Comparison of ENCODE assay signal across 1 cellular context in the genomic region with DNA sequence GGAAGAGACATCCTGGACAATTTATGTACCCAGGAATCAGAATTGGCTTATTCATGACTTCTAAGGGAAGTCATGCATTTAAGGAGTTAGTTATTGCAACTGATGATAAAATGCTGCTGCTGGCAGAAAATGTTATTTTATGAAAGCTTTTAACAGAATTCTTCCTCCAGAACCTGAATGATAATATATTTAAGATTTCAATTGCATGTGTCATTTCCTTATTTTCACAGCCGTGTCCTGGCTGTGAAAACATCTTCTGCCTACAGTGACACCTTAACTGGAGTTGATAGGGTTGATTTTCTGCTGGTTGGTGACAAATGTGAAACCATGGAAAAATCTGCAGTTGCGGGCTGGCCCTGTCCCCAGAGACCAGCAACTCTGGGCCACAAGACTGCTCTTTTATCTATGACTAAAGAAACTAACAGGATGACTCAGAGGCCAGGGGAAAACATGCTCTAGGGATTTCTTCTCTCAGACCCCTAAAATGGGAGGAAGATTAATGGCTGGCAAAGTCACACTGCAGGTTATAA.
TF ChIP-seq lines count a peak whose summit lies in the region.

No MANE protein-coding gene starts in this region.

TF ChIP-seq in HEK293, 187 proteins besides CTCF, POLR2A, EP300 and RAD21 (continued from another document and continues in another):
- TF ChIP-seq, protein P1, sequence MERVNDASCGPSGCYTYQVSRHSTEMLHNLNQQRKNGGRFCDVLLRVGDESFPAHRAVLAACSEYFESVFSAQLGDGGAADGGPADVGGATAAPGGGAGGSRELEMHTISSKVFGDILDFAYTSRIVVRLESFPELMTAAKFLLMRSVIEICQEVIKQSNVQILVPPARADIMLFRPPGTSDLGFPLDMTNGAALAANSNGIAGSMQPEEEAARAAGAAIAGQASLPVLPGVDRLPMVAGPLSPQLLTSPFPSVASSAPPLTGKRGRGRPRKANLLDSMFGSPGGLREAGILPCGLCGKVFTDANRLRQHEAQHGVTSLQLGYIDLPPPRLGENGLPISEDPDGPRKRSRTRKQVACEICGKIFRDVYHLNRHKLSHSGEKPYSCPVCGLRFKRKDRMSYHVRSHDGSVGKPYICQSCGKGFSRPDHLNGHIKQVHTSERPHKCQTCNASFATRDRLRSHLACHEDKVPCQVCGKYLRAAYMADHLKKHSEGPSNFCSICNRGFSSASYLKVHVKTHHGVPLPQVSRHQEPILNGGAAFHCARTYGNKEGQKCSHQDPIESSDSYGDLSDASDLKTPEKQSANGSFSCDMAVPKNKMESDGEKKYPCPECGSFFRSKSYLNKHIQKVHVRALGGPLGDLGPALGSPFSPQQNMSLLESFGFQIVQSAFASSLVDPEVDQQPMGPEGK (tag by site-specific recombination; IDR thresholded peaks at IDR 0.05): no peak
- TF ChIP-seq ZFP3 (tag by site-specific recombination; IDR thresholded peaks at IDR 0.05; ENCODE audit: low read depth): no peak
- no peak for TF ChIP-seq ZNF292 (tag by site-specific recombination; IDR thresholded peaks at IDR 0.05; ENCODE audit: borderline replicate concordance, low read depth)
- TF ChIP-seq, protein P2, sequence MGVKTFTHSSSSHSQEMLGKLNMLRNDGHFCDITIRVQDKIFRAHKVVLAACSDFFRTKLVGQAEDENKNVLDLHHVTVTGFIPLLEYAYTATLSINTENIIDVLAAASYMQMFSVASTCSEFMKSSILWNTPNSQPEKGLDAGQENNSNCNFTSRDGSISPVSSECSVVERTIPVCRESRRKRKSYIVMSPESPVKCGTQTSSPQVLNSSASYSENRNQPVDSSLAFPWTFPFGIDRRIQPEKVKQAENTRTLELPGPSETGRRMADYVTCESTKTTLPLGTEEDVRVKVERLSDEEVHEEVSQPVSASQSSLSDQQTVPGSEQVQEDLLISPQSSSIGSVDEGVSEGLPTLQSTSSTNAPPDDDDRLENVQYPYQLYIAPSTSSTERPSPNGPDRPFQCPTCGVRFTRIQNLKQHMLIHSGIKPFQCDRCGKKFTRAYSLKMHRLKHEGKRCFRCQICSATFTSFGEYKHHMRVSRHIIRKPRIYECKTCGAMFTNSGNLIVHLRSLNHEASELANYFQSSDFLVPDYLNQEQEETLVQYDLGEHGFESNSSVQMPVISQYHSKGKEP (tag by site-specific recombination; IDR thresholded peaks at IDR 0.05): 0 out of 2 replicates have a peak, but pooled peaks have one; percentile 6
- no peak for TF ChIP-seq ZNF433 (tag by site-specific recombination; IDR thresholded peaks at IDR 0.05; ENCODE audit: low read depth)
- TF ChIP-seq, protein P3, sequence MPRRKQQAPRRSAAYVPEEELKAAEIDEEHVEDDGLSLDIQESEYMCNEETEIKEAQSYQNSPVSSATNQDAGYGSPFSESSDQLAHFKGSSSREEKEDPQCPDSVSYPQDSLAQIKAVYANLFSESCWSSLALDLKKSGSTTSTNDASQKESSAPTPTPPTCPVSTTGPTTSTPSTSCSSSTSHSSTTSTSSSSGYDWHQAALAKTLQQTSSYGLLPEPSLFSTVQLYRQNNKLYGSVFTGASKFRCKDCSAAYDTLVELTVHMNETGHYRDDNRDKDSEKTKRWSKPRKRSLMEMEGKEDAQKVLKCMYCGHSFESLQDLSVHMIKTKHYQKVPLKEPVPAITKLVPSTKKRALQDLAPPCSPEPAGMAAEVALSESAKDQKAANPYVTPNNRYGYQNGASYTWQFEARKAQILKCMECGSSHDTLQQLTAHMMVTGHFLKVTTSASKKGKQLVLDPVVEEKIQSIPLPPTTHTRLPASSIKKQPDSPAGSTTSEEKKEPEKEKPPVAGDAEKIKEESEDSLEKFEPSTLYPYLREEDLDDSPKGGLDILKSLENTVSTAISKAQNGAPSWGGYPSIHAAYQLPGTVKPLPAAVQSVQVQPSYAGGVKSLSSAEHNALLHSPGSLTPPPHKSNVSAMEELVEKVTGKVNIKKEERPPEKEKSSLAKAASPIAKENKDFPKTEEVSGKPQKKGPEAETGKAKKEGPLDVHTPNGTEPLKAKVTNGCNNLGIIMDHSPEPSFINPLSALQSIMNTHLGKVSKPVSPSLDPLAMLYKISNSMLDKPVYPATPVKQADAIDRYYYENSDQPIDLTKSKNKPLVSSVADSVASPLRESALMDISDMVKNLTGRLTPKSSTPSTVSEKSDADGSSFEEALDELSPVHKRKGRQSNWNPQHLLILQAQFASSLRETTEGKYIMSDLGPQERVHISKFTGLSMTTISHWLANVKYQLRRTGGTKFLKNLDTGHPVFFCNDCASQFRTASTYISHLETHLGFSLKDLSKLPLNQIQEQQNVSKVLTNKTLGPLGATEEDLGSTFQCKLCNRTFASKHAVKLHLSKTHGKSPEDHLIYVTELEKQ (tag by site-specific recombination; IDR thresholded peaks at IDR 0.05; ENCODE audit: borderline replicate concordance): no peak
- TF ChIP-seq ZNF366 (tag by site-specific recombination; conservative IDR thresholded peaks at IDR 0.05): peak; percentile 70
- TF ChIP-seq ZNF211 (tag by site-specific recombination; IDR thresholded peaks at IDR 0.05; ENCODE audit: low read depth): no peak
- no peak for TF ChIP-seq ZNF777 (tag by site-specific recombination; IDR thresholded peaks at IDR 0.05; ENCODE audit: borderline replicate concordance)
- TF ChIP-seq ZNF416 (tag by site-specific recombination; IDR thresholded peaks at IDR 0.05): no peak
- TF ChIP-seq, protein P4, sequence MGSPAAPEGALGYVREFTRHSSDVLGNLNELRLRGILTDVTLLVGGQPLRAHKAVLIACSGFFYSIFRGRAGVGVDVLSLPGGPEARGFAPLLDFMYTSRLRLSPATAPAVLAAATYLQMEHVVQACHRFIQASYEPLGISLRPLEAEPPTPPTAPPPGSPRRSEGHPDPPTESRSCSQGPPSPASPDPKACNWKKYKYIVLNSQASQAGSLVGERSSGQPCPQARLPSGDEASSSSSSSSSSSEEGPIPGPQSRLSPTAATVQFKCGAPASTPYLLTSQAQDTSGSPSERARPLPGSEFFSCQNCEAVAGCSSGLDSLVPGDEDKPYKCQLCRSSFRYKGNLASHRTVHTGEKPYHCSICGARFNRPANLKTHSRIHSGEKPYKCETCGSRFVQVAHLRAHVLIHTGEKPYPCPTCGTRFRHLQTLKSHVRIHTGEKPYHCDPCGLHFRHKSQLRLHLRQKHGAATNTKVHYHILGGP (tag by site-specific recombination; IDR thresholded peaks at IDR 0.05): no peak
- no peak for TF ChIP-seq ZNF114 (tag by site-specific recombination; IDR thresholded peaks at IDR 0.05)
- no peak for TF ChIP-seq SP2 (tag by site-specific recombination; IDR thresholded peaks at IDR 0.05)
- no peak for TF ChIP-seq ZNF426 (tag by site-specific recombination; IDR thresholded peaks at IDR 0.05)
- no peak for TF ChIP-seq ZNF76 (tag by site-specific recombination; IDR thresholded peaks at IDR 0.05; ENCODE audit: borderline replicate concordance, low read depth)
- TF ChIP-seq, protein P5, sequence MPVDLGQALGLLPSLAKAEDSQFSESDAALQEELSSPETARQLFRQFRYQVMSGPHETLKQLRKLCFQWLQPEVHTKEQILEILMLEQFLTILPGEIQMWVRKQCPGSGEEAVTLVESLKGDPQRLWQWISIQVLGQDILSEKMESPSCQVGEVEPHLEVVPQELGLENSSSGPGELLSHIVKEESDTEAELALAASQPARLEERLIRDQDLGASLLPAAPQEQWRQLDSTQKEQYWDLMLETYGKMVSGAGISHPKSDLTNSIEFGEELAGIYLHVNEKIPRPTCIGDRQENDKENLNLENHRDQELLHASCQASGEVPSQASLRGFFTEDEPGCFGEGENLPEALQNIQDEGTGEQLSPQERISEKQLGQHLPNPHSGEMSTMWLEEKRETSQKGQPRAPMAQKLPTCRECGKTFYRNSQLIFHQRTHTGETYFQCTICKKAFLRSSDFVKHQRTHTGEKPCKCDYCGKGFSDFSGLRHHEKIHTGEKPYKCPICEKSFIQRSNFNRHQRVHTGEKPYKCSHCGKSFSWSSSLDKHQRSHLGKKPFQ (tag by site-specific recombination; IDR thresholded peaks at IDR 0.05): no peak
- TF ChIP-seq, protein P6, sequence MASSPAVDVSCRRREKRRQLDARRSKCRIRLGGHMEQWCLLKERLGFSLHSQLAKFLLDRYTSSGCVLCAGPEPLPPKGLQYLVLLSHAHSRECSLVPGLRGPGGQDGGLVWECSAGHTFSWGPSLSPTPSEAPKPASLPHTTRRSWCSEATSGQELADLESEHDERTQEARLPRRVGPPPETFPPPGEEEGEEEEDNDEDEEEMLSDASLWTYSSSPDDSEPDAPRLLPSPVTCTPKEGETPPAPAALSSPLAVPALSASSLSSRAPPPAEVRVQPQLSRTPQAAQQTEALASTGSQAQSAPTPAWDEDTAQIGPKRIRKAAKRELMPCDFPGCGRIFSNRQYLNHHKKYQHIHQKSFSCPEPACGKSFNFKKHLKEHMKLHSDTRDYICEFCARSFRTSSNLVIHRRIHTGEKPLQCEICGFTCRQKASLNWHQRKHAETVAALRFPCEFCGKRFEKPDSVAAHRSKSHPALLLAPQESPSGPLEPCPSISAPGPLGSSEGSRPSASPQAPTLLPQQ (tag by site-specific recombination; IDR thresholded peaks at IDR 0.05): no peak
- TF ChIP-seq ZNF48 (tag by site-specific recombination; IDR thresholded peaks at IDR 0.05): no peak
- TF ChIP-seq, protein P7, sequence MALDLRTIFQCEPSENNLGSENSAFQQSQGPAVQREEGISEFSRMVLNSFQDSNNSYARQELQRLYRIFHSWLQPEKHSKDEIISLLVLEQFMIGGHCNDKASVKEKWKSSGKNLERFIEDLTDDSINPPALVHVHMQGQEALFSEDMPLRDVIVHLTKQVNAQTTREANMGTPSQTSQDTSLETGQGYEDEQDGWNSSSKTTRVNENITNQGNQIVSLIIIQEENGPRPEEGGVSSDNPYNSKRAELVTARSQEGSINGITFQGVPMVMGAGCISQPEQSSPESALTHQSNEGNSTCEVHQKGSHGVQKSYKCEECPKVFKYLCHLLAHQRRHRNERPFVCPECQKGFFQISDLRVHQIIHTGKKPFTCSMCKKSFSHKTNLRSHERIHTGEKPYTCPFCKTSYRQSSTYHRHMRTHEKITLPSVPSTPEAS (tag by site-specific recombination; IDR thresholded peaks at IDR 0.05): no peak
- TF ChIP-seq ZFHX2 (tag by site-specific recombination; conservative IDR thresholded peaks at IDR 0.05): no peak
- TF ChIP-seq, protein P8, sequence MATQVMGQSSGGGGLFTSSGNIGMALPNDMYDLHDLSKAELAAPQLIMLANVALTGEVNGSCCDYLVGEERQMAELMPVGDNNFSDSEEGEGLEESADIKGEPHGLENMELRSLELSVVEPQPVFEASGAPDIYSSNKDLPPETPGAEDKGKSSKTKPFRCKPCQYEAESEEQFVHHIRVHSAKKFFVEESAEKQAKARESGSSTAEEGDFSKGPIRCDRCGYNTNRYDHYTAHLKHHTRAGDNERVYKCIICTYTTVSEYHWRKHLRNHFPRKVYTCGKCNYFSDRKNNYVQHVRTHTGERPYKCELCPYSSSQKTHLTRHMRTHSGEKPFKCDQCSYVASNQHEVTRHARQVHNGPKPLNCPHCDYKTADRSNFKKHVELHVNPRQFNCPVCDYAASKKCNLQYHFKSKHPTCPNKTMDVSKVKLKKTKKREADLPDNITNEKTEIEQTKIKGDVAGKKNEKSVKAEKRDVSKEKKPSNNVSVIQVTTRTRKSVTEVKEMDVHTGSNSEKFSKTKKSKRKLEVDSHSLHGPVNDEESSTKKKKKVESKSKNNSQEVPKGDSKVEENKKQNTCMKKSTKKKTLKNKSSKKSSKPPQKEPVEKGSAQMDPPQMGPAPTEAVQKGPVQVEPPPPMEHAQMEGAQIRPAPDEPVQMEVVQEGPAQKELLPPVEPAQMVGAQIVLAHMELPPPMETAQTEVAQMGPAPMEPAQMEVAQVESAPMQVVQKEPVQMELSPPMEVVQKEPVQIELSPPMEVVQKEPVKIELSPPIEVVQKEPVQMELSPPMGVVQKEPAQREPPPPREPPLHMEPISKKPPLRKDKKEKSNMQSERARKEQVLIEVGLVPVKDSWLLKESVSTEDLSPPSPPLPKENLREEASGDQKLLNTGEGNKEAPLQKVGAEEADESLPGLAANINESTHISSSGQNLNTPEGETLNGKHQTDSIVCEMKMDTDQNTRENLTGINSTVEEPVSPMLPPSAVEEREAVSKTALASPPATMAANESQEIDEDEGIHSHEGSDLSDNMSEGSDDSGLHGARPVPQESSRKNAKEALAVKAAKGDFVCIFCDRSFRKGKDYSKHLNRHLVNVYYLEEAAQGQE (tag by site-specific recombination; IDR thresholded peaks at IDR 0.05): no peak
- no peak for TF ChIP-seq KLF16 (tag by site-specific recombination; IDR thresholded peaks at IDR 0.05)
- TF ChIP-seq KLF10 (tag by site-specific recombination; IDR thresholded peaks at IDR 0.05): no peak
- TF ChIP-seq ZNF302 (tag by site-specific recombination; IDR thresholded peaks at IDR 0.05; ENCODE audit: low read depth): no peak
- TF ChIP-seq, protein P9, sequence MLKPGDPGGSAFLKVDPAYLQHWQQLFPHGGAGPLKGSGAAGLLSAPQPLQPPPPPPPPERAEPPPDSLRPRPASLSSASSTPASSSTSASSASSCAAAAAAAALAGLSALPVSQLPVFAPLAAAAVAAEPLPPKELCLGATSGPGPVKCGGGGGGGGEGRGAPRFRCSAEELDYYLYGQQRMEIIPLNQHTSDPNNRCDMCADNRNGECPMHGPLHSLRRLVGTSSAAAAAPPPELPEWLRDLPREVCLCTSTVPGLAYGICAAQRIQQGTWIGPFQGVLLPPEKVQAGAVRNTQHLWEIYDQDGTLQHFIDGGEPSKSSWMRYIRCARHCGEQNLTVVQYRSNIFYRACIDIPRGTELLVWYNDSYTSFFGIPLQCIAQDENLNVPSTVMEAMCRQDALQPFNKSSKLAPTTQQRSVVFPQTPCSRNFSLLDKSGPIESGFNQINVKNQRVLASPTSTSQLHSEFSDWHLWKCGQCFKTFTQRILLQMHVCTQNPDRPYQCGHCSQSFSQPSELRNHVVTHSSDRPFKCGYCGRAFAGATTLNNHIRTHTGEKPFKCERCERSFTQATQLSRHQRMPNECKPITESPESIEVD (tag by site-specific recombination; IDR thresholded peaks at IDR 0.05): peak; percentile 71
- TF ChIP-seq, protein P10, sequence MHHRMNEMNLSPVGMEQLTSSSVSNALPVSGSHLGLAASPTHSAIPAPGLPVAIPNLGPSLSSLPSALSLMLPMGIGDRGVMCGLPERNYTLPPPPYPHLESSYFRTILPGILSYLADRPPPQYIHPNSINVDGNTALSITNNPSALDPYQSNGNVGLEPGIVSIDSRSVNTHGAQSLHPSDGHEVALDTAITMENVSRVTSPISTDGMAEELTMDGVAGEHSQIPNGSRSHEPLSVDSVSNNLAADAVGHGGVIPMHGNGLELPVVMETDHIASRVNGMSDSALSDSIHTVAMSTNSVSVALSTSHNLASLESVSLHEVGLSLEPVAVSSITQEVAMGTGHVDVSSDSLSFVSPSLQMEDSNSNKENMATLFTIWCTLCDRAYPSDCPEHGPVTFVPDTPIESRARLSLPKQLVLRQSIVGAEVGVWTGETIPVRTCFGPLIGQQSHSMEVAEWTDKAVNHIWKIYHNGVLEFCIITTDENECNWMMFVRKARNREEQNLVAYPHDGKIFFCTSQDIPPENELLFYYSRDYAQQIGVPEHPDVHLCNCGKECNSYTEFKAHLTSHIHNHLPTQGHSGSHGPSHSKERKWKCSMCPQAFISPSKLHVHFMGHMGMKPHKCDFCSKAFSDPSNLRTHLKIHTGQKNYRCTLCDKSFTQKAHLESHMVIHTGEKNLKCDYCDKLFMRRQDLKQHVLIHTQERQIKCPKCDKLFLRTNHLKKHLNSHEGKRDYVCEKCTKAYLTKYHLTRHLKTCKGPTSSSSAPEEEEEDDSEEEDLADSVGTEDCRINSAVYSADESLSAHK (tag by site-specific recombination; IDR thresholded peaks at IDR 0.05): no peak
- no peak for TF ChIP-seq BCL11B (tag by site-specific recombination; IDR thresholded peaks at IDR 0.05; ENCODE audit: low read depth)
